In the genomic region with DNA sequence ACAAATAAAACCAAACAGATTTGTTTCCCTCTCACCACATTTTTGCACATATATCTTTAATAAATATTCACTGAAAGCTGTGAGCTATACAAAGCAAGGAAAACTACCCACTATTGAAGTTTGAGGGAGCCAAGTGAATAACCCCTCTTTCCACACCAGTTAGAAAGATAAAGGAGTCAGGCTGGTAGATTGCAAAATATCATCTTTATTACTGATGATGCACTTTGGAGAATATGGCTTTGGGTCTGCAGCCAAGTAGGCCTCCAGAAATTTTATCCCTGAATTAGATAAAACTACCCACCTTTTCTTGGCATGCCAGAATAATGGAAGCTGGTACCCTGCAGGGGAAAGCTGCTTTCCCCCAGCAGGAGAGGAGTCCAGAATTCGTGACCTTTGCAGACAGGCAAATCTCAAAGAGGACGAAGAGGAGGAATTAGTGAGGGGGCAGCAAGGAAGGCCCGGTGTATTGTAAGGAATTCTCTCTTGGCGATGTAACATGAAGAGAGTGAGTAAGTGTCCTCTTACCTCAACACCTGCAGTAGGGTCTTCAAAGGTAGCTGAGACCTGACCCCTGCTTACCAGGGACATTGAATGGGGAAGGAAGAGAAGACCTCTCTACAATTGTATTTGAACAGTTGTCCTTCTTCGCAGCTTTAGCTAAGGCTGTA, we compare ENCODE assay signal across 2 cellular contexts.
A peak's percentile ranks its signal among the peaks of the same experiment; 100 is the strongest.
TF ChIP-seq lines count a peak whose summit lies in the region.

No MANE protein-coding gene starts in this region.

TF ChIP-seq in A549, 52 proteins besides CTCF, POLR2A, EP300 and RAD21:
- peak; percentile 68; the same call in 1 of the 2 replicates for TF ChIP-seq HOXB13 (CRISPR knock-in tag; IDR thresholded peaks at IDR 0.05; ENCODE audit: low read depth)
- no peak for TF ChIP-seq PHF8 (IDR thresholded peaks at IDR 0.05; ENCODE audit: borderline replicate concordance, low read depth)
- TF ChIP-seq HDAC2 (IDR thresholded peaks at IDR 0.05): no peak
- no peak for TF ChIP-seq CBX8 (IDR thresholded peaks at IDR 0.05)
- no peak for TF ChIP-seq ZFP36 (IDR thresholded peaks at IDR 0.05; ENCODE audit: borderline replicate concordance, partially characterized antibody)
- peak; percentile 42 to 43; a peak in 3 of 4 replicates for TF ChIP-seq CEBPB (IDR thresholded peaks at IDR 0.05)
TF ChIP-seq in A549: peak in this region for 2.

TF ChIP-seq in GM23338, 12 proteins besides CTCF, POLR2A, EP300 and RAD21:
- TF ChIP-seq, protein P1, sequence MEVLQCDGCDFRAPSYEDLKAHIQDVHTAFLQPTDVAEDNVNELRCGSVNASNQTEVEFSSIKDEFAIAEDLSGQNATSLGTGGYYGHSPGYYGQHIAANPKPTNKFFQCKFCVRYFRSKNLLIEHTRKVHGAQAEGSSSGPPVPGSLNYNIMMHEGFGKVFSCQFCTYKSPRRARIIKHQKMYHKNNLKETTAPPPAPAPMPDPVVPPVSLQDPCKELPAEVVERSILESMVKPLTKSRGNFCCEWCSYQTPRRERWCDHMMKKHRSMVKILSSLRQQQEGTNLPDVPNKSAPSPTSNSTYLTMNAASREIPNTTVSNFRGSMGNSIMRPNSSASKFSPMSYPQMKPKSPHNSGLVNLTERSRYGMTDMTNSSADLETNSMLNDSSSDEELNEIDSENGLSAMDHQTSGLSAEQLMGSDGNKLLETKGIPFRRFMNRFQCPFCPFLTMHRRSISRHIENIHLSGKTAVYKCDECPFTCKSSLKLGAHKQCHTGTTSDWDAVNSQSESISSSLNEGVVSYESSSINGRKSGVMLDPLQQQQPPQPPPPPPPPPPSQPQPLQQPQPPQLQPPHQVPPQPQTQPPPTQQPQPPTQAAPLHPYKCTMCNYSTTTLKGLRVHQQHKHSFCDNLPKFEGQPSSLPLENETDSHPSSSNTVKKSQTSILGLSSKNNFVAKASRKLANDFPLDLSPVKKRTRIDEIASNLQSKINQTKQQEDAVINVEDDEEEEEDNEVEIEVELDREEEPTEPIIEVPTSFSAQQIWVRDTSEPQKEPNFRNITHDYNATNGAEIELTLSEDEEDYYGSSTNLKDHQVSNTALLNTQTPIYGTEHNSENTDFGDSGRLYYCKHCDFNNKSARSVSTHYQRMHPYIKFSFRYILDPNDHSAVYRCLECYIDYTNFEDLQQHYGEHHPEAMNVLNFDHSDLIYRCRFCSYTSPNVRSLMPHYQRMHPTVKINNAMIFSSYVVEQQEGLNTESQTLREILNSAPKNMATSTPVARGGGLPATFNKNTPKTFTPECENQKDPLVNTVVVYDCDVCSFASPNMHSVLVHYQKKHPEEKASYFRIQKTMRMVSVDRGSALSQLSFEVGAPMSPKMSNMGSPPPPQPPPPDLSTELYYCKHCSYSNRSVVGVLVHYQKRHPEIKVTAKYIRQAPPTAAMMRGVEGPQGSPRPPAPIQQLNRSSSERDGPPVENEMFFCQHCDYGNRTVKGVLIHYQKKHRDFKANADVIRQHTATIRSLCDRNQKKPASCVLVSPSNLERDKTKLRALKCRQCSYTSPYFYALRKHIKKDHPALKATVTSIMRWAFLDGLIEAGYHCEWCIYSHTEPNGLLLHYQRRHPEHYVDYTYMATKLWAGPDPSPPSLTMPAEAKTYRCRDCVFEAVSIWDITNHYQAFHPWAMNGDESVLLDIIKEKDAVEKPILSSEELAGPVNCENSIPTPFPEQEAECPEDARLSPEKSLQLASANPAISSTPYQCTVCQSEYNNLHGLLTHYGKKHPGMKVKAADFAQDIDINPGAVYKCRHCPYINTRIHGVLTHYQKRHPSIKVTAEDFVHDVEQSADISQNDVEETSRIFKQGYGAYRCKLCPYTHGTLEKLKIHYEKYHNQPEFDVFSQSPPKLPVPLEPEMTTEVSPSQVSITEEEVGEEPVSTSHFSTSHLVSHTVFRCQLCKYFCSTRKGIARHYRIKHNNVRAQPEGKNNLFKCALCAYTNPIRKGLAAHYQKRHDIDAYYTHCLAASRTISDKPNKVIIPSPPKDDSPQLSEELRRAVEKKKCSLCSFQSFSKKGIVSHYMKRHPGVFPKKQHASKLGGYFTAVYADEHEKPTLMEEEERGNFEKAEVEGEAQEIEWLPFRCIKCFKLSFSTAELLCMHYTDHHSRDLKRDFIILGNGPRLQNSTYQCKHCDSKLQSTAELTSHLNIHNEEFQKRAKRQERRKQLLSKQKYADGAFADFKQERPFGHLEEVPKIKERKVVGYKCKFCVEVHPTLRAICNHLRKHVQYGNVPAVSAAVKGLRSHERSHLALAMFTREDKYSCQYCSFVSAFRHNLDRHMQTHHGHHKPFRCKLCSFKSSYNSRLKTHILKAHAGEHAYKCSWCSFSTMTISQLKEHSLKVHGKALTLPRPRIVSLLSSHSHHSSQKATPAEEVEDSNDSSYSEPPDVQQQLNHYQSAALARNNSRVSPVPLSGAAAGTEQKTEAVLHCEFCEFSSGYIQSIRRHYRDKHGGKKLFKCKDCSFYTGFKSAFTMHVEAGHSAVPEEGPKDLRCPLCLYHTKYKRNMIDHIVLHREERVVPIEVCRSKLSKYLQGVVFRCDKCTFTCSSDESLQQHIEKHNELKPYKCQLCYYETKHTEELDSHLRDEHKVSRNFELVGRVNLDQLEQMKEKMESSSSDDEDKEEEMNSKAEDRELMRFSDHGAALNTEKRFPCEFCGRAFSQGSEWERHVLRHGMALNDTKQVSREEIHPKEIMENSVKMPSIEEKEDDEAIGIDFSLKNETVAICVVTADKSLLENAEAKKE (CRISPR knock-in tag; IDR thresholded peaks at IDR 0.05): peak; percentile 33; the same call in 1 of the 2 replicates
- TF ChIP-seq STAT1 (IDR thresholded peaks at IDR 0.05; ENCODE audit: unreplicated experiment): no peak
TF ChIP-seq in GM23338: peak in this region for 1.
